Comparison of ENCODE assay signal across 23 cellular contexts in the genomic region with DNA sequence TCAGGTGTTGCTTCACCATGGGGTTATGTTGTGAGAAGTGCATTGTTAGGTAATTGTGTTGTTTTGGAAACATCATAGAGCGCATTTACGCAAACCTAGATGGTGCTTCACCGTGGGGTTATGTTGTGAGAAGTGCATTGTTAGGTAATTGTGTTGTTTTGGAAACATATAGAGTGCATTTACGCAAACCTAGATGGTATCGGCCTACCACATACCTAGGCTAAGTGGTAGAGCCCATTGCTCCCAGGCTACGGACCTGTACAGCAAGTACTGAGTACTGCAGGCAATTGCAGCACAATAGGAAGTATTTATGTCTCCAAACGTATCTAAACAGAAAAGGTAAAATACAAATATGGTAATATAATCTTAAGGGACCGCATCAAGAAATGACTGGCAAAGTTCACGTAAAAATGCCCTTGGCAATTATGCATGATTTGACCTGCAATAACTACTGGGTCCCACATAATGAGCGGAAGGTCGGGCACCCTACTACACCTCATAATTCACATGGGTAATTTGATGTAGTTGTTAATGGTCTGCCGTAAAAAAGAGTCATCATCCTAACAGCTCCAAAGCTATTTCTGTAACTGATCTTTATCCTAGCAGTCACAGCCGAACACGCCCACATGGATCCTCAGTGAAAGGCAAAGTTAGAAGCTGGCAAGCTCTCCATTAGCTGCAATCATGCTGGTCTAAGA.
DNase-seq lines count a peak whose midpoint lies in the region; ATAC-seq, FAIRE-seq and TF ChIP-seq lines count a peak whose summit lies in the region.
"Had no signal": no experiment of that assay in that cellular context is flagged by ENCODE, and none has a peak within 500 bp of the region (broad histone marks: within the 10 kb centered on the region; RNA-seq: fewer than 3 reads in every experiment).

No MANE protein-coding gene starts in this region.

- no peaks in the 10 kb centered on the region for H3K9me3 ChIP-seq in astrocyte (ENCODE audit: insufficient read depth, low read depth, low read length)
- H3K9me3 ChIP-seq in mucosa of rectum (ENCODE audit: control insufficient read depth in 2 of 2, low read length in 2 of 2): no peaks in the 10 kb centered on the region
- H3K9me3 ChIP-seq in effector memory CD4-positive, alpha-beta T cell (ENCODE audit: control insufficient read depth, low read length): no peaks in the 10 kb centered on the region
- H3K9me3 ChIP-seq: prostate gland had no signal

- no peaks in the 10 kb centered on the region for H3K79me2 ChIP-seq in astrocyte (ENCODE audit: insufficient read depth, low read length)

- no peaks in the 10 kb centered on the region for H3K36me3 ChIP-seq in astrocyte (ENCODE audit: insufficient read depth, low read length)
- no peaks in the 10 kb centered on the region for H3K36me3 ChIP-seq in mucosa of rectum (ENCODE audit: control insufficient read depth in 2 of 2, insufficient read depth in 2 of 2, low read length in 2 of 2)
- no peaks in the 10 kb centered on the region for H3K36me3 ChIP-seq in effector memory CD4-positive, alpha-beta T cell (ENCODE audit: control insufficient read depth, insufficient read depth, low read length)
- H3K36me3 ChIP-seq: prostate gland had no signal

- no peaks in the 10 kb centered on the region for H3K4me1 Mint-ChIP-seq in astrocyte (ENCODE audit: low read depth, unreplicated experiment)
- H3K4me1 Mint-ChIP-seq: nephron had no signal

- H3K9ac ChIP-seq in astrocyte (ENCODE audit: low read length): no peak overlapping the region
- H3K9ac ChIP-seq in mucosa of rectum (ENCODE audit: low read depth in 1 of 2, low read length in 2 of 2): no peak overlapping the region

- no peak overlapping the region for H2AFZ ChIP-seq in astrocyte (ENCODE audit: low read depth, low read length)

- no peak overlapping the region for H3K27ac Mint-ChIP-seq in astrocyte (ENCODE audit: unreplicated experiment)
- H3K27ac Mint-ChIP-seq: CD4-positive, alpha-beta T cell; memory B cell; nephron had no signal

- H3K4me3 ChIP-seq in AG10803 (ENCODE audit: low read length) (no peak overlapping the region), astrocyte (ENCODE audit: insufficient read depth, low read depth, low read length) (no peak overlapping the region), mucosa of rectum (ENCODE audit: low read length in 2 of 2) (no peak overlapping the region)
- no peak overlapping the region for H3K4me3 ChIP-seq in effector memory CD4-positive, alpha-beta T cell (ENCODE audit: insufficient read depth, low read depth, low read length, poor library complexity, severe bottlenecking)
- H3K4me3 ChIP-seq: coronary artery, prostate gland, SK-N-MC, skin epidermis had no signal

- H4K20me1 ChIP-seq in astrocyte (ENCODE audit: insufficient read depth, low read length): no peaks in the 10 kb centered on the region

- H3K36me3 Mint-ChIP-seq in astrocyte (ENCODE audit: low read depth, unreplicated experiment): peaks cover 1% of the 10 kb centered on the region
- H3K36me3 Mint-ChIP-seq: memory B cell had no signal

- no peak for ATAC-seq in GM18873 (IDR thresholded peaks at IDR 0.05; ENCODE audit: low FRiP score, unreplicated experiment)
- no peak for ATAC-seq in GM21619 (IDR thresholded peaks at IDR 0.05; ENCODE audit: unreplicated experiment)

- H3K4me1 ChIP-seq in astrocyte (ENCODE audit: insufficient read depth, low read length): peaks cover 3% of the 10 kb centered on the region
- H3K4me1 ChIP-seq in mucosa of rectum (ENCODE audit: control insufficient read depth in 2 of 2, insufficient read depth in 2 of 2, low read length in 2 of 2): peaks cover 4 to 5% of the 10 kb centered on the region in 2 donors
- no peaks in the 10 kb centered on the region for H3K4me1 ChIP-seq in effector memory CD4-positive, alpha-beta T cell (ENCODE audit: control insufficient read depth, insufficient read depth, low read length, poor library complexity, severe bottlenecking)
- H3K4me1 ChIP-seq: prostate gland had no signal

- H3K27ac ChIP-seq in astrocyte (ENCODE audit: low read depth, low read length): no peak overlapping the region
- peak overlapping the region; percentile 73 to 77 for H3K27ac ChIP-seq in mucosa of rectum (ENCODE audit: low read depth in 2 of 2, low read length in 2 of 2)
- no peak overlapping the region for H3K27ac ChIP-seq in effector memory CD4-positive, alpha-beta T cell (ENCODE audit: insufficient read depth, low read length, poor library complexity, severe bottlenecking)
- H3K27ac ChIP-seq: coronary artery, prostate gland, SK-N-MC had no signal

- H3K27me3 ChIP-seq in astrocyte (ENCODE audit: insufficient read depth, low read length): no peaks in the 10 kb centered on the region
- H3K27me3 ChIP-seq in mucosa of rectum (ENCODE audit: control insufficient read depth in 2 of 2, insufficient read depth in 2 of 2, low read length in 2 of 2): peaks cover 0 to 2% of the 10 kb centered on the region in 2 donors
- H3K27me3 ChIP-seq in effector memory CD4-positive, alpha-beta T cell (replicated peaks; ENCODE audit: control insufficient read depth, insufficient read depth, low read length, poor library complexity, severe bottlenecking): no peaks in the 10 kb centered on the region

- H3K9me3 Mint-ChIP-seq in astrocyte (ENCODE audit: unreplicated experiment): peaks cover 1% of the 10 kb centered on the region
- H3K9me3 Mint-ChIP-seq: CD4-positive, alpha-beta T cell; nephron had no signal

- peaks cover 4% of the 10 kb centered on the region for H3K27me3 Mint-ChIP-seq in astrocyte (ENCODE audit: low read depth, unreplicated experiment)
- H3K27me3 Mint-ChIP-seq: brain; CD4-positive, alpha-beta T cell; memory B cell had no signal

- DNase-seq in AG10803 (ENCODE audit: low read depth) (peak; percentile 30), HTR-8/SVneo (ENCODE audit: insufficient read length, low spot score) (no peak), astrocyte (ENCODE audit: low read depth) (peak; percentile 43), NCI-H1092 treated with DMSO at 0.1 percent for 48 hours (lab: John Stamatoyannopoulos, UW) (no peak)
- DNase-seq in effector memory CD4-positive, alpha-beta T cell: no peak
- DNase-seq: activated CD4-positive, alpha-beta T cell treated with anti-CD3 and anti-CD28 coated beads for 1 hour; CD4-positive, alpha-beta T cell; DMS53; foreskin fibroblast; kidney; NK-92 treated with Interleukin-12 subunit alpha and Interleukin-12 subunit beta, amount 100 ng/mL, for 24 hours; T-helper 9 cell had no signal

- FAIRE-seq in HTR-8/SVneo (lab: Jason Lieb, UNC) (peak; percentile 9), astrocyte (lab: Jason Lieb, UNC) (no peak)
- FAIRE-seq: kidney, RCC 7860 had no signal

- no peak overlapping the region for H3K4me3 Mint-ChIP-seq in astrocyte (ENCODE audit: unreplicated experiment)
- H3K4me3 Mint-ChIP-seq: brain; CD4-positive, alpha-beta T cell; memory B cell; nephron had no signal

- no peak for TF ChIP-seq CTCF in AG10803 (conservative IDR thresholded peaks at IDR 0.05; ENCODE audit: low read length)
- TF ChIP-seq CTCF in astrocyte (IDR thresholded peaks at IDR 0.05; ENCODE audit: insufficient read depth, low read depth, low read length): no peak

- H3K4me2 ChIP-seq in astrocyte (ENCODE audit: low read length): no peak overlapping the region

Comparison
In these comparisons a context has a peak if more than half of its experiments do, and no peak if none do; other contexts are left out.
1. DNase-seq: peak in AG10803 (single experiment) and astrocyte (single experiment); none in HTR-8/SVneo (single experiment), effector memory CD4-positive, alpha-beta T cell (0 of 3) and NCI-H1092 treated with DMSO at 0.1 percent for 48 hours (single experiment).
2. H3K27ac ChIP-seq: peak in mucosa of rectum (2 of 2); none in astrocyte (single experiment) and effector memory CD4-positive, alpha-beta T cell (single experiment).